7 cellular contexts compared by ENCODE assay signal in genomic region chr5:138463335-138464017, GRCh38. TPM values are rescaled to one million over a fixed set of nuclear protein-coding genes. Genes with fewer than 3 reads are reported as not detected.
A peak's percentile ranks its signal among the peaks of the same experiment; 100 is the strongest.
DNase-seq lines count a peak whose midpoint lies in the region; ATAC-seq, FAIRE-seq and TF ChIP-seq lines count a peak whose summit lies in the region.

No MANE protein-coding gene starts in this region.

- peaks cover 8% of the 10 kb centered on the region for H3K9me3 Mint-ChIP-seq in neural progenitor cell

- peak overlapping the region; percentile 91 for H3K4me3 Mint-ChIP-seq in neural progenitor cell

- FAIRE-seq in GM12892 (lab: Jason Lieb, UNC) = peak; percentile 5

- peaks cover 11% of the 10 kb centered on the region for H3K79me2 ChIP-seq in neural progenitor cell (ENCODE audit: low read depth)

- TF ChIP-seq POLR2A in GM12892 (IDR thresholded peaks at IDR 0.05; ENCODE audit: low read depth, low read length) = no peak

- peaks cover 20% of the 10 kb centered on the region for H3K36me3 Mint-ChIP-seq in neural progenitor cell

- TF ChIP-seq CTCF in epithelial cell of esophagus (IDR thresholded peaks at IDR 0.05; ENCODE audit: insufficient read depth, low read depth, low read length, missing control alignments) (peak; percentile 10), neural progenitor cell (IDR thresholded peaks at IDR 0.05) (no peak)

- peak overlapping the region; percentile 96 for H3K27ac Mint-ChIP-seq in neural progenitor cell

- H3K9me3 ChIP-seq in SJCRH30 (replicated peaks) (no peaks in the 10 kb centered on the region), neural progenitor cell (ENCODE audit: low read depth) (no peaks in the 10 kb centered on the region)

- peaks cover 30% of the 10 kb centered on the region for H4K20me1 ChIP-seq in neural progenitor cell (ENCODE audit: low read depth)

- DNase-seq in GM12892 (ENCODE audit: insufficient read length) (no peak), SJCRH30 (peak; percentile 58 to 66), epithelial cell of esophagus (ENCODE audit: low read depth) (no peak), neural progenitor cell (ENCODE audit: low spot score) (peak; percentile 60), CD1c-positive myeloid dendritic cell (ENCODE audit: extremely low spot score) (no peak)

- no peaks in the 10 kb centered on the region for H3K36me3 ChIP-seq in SJCRH30
- no peaks in the 10 kb centered on the region for H3K36me3 ChIP-seq in neural progenitor cell

- peaks cover 8% of the 10 kb centered on the region; the same call in 1 of the 2 replicates for H3K27me3 ChIP-seq in SJCRH30
- H3K27me3 ChIP-seq in neural progenitor cell = peaks cover 31% of the 10 kb centered on the region

- ATAC-seq in GM21717 (IDR thresholded peaks at IDR 0.05; ENCODE audit: unreplicated experiment) = no peak
- no peak for ATAC-seq in GM21825 (IDR thresholded peaks at IDR 0.05; ENCODE audit: unreplicated experiment)

- H3K9ac ChIP-seq in neural progenitor cell = peak overlapping the region; percentile 18

- H3K4me3 ChIP-seq in SJCRH30 (peak overlapping the region; percentile 93), epithelial cell of esophagus (ENCODE audit: low read length) (peak overlapping the region; percentile 97), neural progenitor cell (peak overlapping the region; percentile 90)

- H3K4me2 ChIP-seq in neural progenitor cell = peak overlapping the region; percentile 92

- H3K27me3 Mint-ChIP-seq in neural progenitor cell (ENCODE audit: insufficient read depth, low read depth) = peaks cover 27% of the 10 kb centered on the region

- H3K4me1 Mint-ChIP-seq in neural progenitor cell = peaks cover 29% of the 10 kb centered on the region

- peaks cover 6% of the 10 kb centered on the region for H3K4me1 ChIP-seq in SJCRH30
- H3K4me1 ChIP-seq in neural progenitor cell = peaks cover 12% of the 10 kb centered on the region

- H3F3A ChIP-seq in neural progenitor cell (ENCODE audit: low read depth) = peaks cover 26% of the 10 kb centered on the region

- H3K27ac ChIP-seq in SJCRH30 (peak overlapping the region; percentile 77), neural progenitor cell (peak overlapping the region; percentile 75)

- H2AFZ ChIP-seq in neural progenitor cell (replicated peaks) = no peak overlapping the region

RNA-seq across cellular contexts. Expression of gene EGR1, which starts 1.8 kb away (rescaled TPM):
- polyA plus RNA-seq in GM12892 (2012; ENCODE audit: missing spikeins) = 23.9 TPM
- 2.0 TPM in 2 replicates for total RNA-seq in SJCRH30 (2014; rRNA removed; shearing (Covaris generic))
- total RNA-seq in neural progenitor cell (ENCODE audit: low replicate concordance) = 25.1 and 31.3 TPM in 2 replicates

RNA-seq across cellular contexts. Expression of gene REEP2, which starts 24.6 kb away (rescaled TPM):
- polyA plus RNA-seq in GM12892 (2012; ENCODE audit: missing spikeins) = 1.3 TPM
- 4.9 and 8.5 TPM in 2 replicates for total RNA-seq in SJCRH30 (2014; rRNA removed; shearing (Covaris generic))
- 17.4 and 56.3 TPM in 2 replicates for total RNA-seq in neural progenitor cell (ENCODE audit: low replicate concordance)

Comparison
In these comparisons a context has a peak if more than half of its experiments do, and no peak if none do; other contexts are left out.
1. DNase-seq: peak in SJCRH30 (2 of 2) and neural progenitor cell (single experiment); none in GM12892 (single experiment), epithelial cell of esophagus (single experiment) and CD1c-positive myeloid dendritic cell (single experiment).
2. Peak in every context shown above with its lines, with median percentiles within 50 percentile points of each other: H3K4me3 ChIP-seq.